29 cellular contexts compared by ENCODE assay signal in the genomic region with DNA sequence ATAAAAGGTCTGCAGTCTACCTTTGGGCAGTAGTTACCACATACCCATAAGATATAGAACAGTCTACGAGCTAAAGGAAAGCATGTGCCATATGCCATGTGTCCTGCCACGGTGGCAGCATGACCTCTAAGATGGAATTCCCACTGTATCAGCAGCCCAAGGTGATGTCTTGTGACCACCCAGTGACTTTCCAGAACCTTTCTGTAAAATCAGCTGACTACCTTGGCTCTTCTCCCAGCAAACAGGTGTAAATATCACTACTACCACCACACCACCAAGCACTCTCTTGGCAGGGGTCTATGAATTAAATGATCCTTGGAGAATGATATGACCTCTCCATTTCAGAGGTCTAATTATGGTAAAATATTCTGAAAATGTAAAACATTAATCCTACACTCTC.
"Had no signal": no experiment of that assay in that cellular context is flagged by ENCODE, and none has a peak within 500 bp of the region (broad histone marks: within the 10 kb centered on the region; RNA-seq: fewer than 3 reads in every experiment).

No MANE protein-coding gene starts in this region.

- ATAC-seq: effector memory CD8-positive, alpha-beta T cell; esophagus mucosa; gastrocnemius medialis; left cardiac atrium; mucosa of descending colon; naive thymus-derived CD4-positive, alpha-beta T cell; right lobe of liver had no signal

- DNase-seq: activated CD4-positive, alpha-beta T cell treated with anti-CD3 and anti-CD28 coated beads for 4 hours; activated CD4-positive, alpha-beta T cell treated with anti-CD3 and anti-CD28 coated beads, Interleukin-2, amount 50 U/mL, for 48 hours; activated CD4-positive, CD25-positive, alpha-beta regulatory T cell; activated naive CD4-positive, alpha-beta T cell treated with anti-CD3 and anti-CD28 coated beads for 36 hours; activated naive CD8-positive, alpha-beta T cell treated with anti-CD3 and anti-CD28 coated beads, Interleukin-2, amount 10 ng/mL, durations not matched to agents 7 days and 5 days; activated T-cell treated with anti-CD3 and anti-CD28 coated beads, Interleukin-2, amount 50 U/mL, for 48 hours; amniotic stem cell; colonic mucosa; dorsolateral prefrontal cortex; effector memory CD8-positive, alpha-beta T cell; gastrocnemius medialis; hippocampal formation; left cardiac atrium; mesendoderm; mucosa of descending colon; naive thymus-derived CD4-positive, alpha-beta T cell; occipital lobe; right lobe of liver; stimulated activated CD4-positive, alpha-beta T cell treated with anti-CD3 and anti-CD28 coated beads, Interleukin-2, amount 100 ng/mL, for 24 hours; stimulated activated naive CD4-positive, alpha-beta T cell; T1000 had no signal

- H3K27me3 ChIP-seq: breast epithelium, colonic mucosa, dorsolateral prefrontal cortex, gastrocnemius medialis, right lobe of liver, vagina had no signal

- H3K4me1 ChIP-seq: breast epithelium, colonic mucosa, right lobe of liver, vagina had no signal

- H3K27ac ChIP-seq: breast epithelium, colonic mucosa, dorsolateral prefrontal cortex, gastrocnemius medialis, right lobe of liver, thoracic aorta, vagina had no signal

- H3K4me3 Mint-ChIP-seq: activated naive CD4-positive, alpha-beta T cell treated with anti-CD3 and anti-CD28 coated beads for 36 hours; activated naive CD8-positive, alpha-beta T cell treated with anti-CD3 and anti-CD28 coated beads, Interleukin-2, amount 10 ng/mL, durations not matched to agents 7 days and 5 days; effector memory CD8-positive, alpha-beta T cell; naive thymus-derived CD4-positive, alpha-beta T cell; neural crest cell; type B pancreatic cell had no signal

- FAIRE-seq: endothelial cell of umbilical vein had no signal

- H3K9me3 Mint-ChIP-seq: activated naive CD4-positive, alpha-beta T cell treated with anti-CD3 and anti-CD28 coated beads for 36 hours; effector memory CD8-positive, alpha-beta T cell; neural crest cell; type B pancreatic cell had no signal

- H3K4me3 ChIP-seq: breast epithelium, colonic mucosa, dorsolateral prefrontal cortex, gastrocnemius medialis, mucosa of descending colon, right lobe of liver, skin epidermis, thoracic aorta, vagina had no signal

- H3K36me3 ChIP-seq: breast epithelium, colonic mucosa, gastrocnemius medialis, right lobe of liver, thoracic aorta, vagina had no signal

- H3K27ac Mint-ChIP-seq: activated naive CD4-positive, alpha-beta T cell treated with anti-CD3 and anti-CD28 coated beads for 36 hours; activated naive CD8-positive, alpha-beta T cell treated with anti-CD3 and anti-CD28 coated beads, Interleukin-2, amount 10 ng/mL, durations not matched to agents 7 days and 5 days; effector memory CD8-positive, alpha-beta T cell; type B pancreatic cell had no signal

- H3K27me3 Mint-ChIP-seq: activated naive CD8-positive, alpha-beta T cell treated with anti-CD3 and anti-CD28 coated beads, Interleukin-2, amount 10 ng/mL, durations not matched to agents 7 days and 5 days; effector memory CD8-positive, alpha-beta T cell; naive thymus-derived CD4-positive, alpha-beta T cell; type B pancreatic cell had no signal

- H3K9me3 ChIP-seq: breast epithelium, colonic mucosa, gastrocnemius medialis, mucosa of descending colon, right lobe of liver, thoracic aorta, vagina had no signal
